8 cellular contexts compared by ENCODE assay signal in the genomic region with DNA sequence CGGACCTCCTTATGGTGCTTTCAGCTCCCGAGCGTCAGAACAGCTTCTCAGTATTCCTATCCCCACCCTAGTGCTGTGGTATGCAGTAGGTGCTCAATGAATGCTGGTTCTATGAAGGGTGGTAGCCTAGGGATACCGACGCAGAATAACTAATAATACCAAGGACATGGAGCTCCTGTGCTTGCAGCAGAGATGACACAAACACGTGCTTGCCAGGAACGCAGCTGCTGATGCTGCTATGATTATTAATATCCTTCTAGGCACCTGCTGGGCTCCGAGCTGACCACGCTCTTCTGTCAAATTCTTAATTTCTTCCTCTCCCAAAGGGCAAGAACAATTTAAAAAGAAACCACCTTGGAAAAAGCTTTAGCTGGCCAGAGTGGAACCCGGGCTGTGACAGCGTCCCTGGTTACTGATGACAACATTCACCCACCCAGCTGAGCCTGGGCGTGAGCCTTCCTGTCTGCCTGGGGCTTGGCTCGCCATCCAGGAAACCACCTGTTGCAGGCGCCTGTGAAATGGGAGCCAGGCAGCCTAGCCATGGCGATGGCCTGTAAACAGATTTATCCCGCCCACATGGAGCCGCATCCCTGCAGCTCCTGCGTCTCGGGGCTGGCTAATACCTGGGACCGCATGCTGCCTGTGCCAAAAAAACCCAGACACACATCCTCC. TPM values are rescaled to one million over a fixed set of nuclear protein-coding genes. Genes with fewer than 3 reads are reported as not detected.
DNase-seq lines count a peak whose midpoint lies in the region; TF ChIP-seq lines count a peak whose summit lies in the region.

No MANE protein-coding gene starts in this region.

- H3K9me3 ChIP-seq in mammary epithelial cell (replicated peaks; ENCODE audit: insufficient read depth, low read length): no peaks in the 10 kb centered on the region
- H3K9me3 ChIP-seq in mucosa of rectum (ENCODE audit: control insufficient read depth in 2 of 2, low read length in 2 of 2): peaks cover 0 to under 1% of the 10 kb centered on the region in 2 donors

- H3K4me1 ChIP-seq in mammary epithelial cell (ENCODE audit: insufficient read depth, low read length) (peaks cover 40% of the 10 kb centered on the region), mucosa of rectum (ENCODE audit: control insufficient read depth in 2 of 2, insufficient read depth in 2 of 2, low read length in 2 of 2) (peaks cover 18 to 40% of the 10 kb centered on the region in 2 donors)

- TF ChIP-seq CTCF in mammary epithelial cell (conservative IDR thresholded peaks at IDR 0.05 in 1 of 2, IDR thresholded peaks at IDR 0.05 in 1 of 2; ENCODE audit: extremely low read depth in 1 of 2, insufficient read depth in 1 of 2, low read depth in 1 of 2, low read length in 2 of 2): no peak

- CTCF ChIA-PET in mammary epithelial cell (lab: Charles Lee; ENCODE audit: low non-redundant PET): no interaction called here

- WGBS in mammary epithelial cell (ENCODE audit: low coverage, missing lambda C conversion rate): 12% methylated on average over 20 of the region's 20 CpGs

- BruUV-seq in mammary epithelial cell (replicated peaks; lab: Mats Ljungman, UMichigan): no TSS peak

- dilution Hi-C loops in mammary epithelial cell (cut with HindIII; ENCODE audit: low sequenced_read_pairs): no loop called here

- H3K9ac ChIP-seq in mammary epithelial cell (ENCODE audit: insufficient read depth, low read length) (no peak overlapping the region), mucosa of rectum (ENCODE audit: low read depth in 1 of 2, low read length in 2 of 2) (peak overlapping the region; percentile 36 to 41)

- H3K79me2 ChIP-seq in mammary epithelial cell (ENCODE audit: insufficient read depth, low read length): peaks cover 47% of the 10 kb centered on the region

- peak overlapping the region; percentile 67 for H3K27ac ChIP-seq in mammary epithelial cell (ENCODE audit: insufficient read depth, low read depth, low read length)
- peak overlapping the region; percentile 76 to 79 for H3K27ac ChIP-seq in mucosa of rectum (ENCODE audit: low read depth in 2 of 2, low read length in 2 of 2)

- peak; percentile 95 for DNase-seq in DMS53 treated with DMSO at 0.1 percent for 48 hours (lab: John Stamatoyannopoulos, UW; ENCODE audit: unreplicated experiment)
- DNase-seq in NCI-H1436 treated with DMSO at 0.1 percent for 48 hours (lab: John Stamatoyannopoulos, UW): peak; percentile 22
- DNase-seq in mammary epithelial cell: peak; percentile 79
- DNase-seq in globus pallidus (ENCODE audit: low spot score): no peak
- DNase-seq in SKM-1 treated with dmso at 0.1 percent for 144 hours (lab: John Stamatoyannopoulos, UW; ENCODE audit: unreplicated experiment): no peak
- no peak for DNase-seq in Ammon's horn (ENCODE audit: low spot score)
- no peak for DNase-seq in central memory CD4-positive, alpha-beta T cell

- intact Hi-C loops in mammary epithelial cell (cut with micrococcal nuclease): loop anchor here (1.0 kb wide), 1 partner anchor 26 kb away; no protein-coding TSS in a partner anchor

- no peak overlapping the region for H2AFZ ChIP-seq in mammary epithelial cell (ENCODE audit: low read depth, low read length)

- peak overlapping the region; percentile 59 for H3K4me2 ChIP-seq in mammary epithelial cell (ENCODE audit: insufficient read depth, low read depth, low read length)

- in situ Hi-C loops in mammary epithelial cell (cut with MboI; ENCODE audit: low sequenced_read_pairs in 2 of 2): no loop called here

- H4K20me1 ChIP-seq in mammary epithelial cell (ENCODE audit: insufficient read depth, low read length): no peaks in the 10 kb centered on the region

- H3K36me3 ChIP-seq in mammary epithelial cell (ENCODE audit: insufficient read depth, low read length): peaks cover 2% of the 10 kb centered on the region
- peaks cover 0 to 6% of the 10 kb centered on the region in 2 donors for H3K36me3 ChIP-seq in mucosa of rectum (ENCODE audit: control insufficient read depth in 2 of 2, insufficient read depth in 2 of 2, low read length in 2 of 2)

- H3K4me3 ChIP-seq in mammary epithelial cell (replicated peaks in 1 of 3; ENCODE audit: insufficient read depth in 1 of 3, low read depth in 2 of 3, low read length in 3 of 3) (no peak overlapping the region), mucosa of rectum (ENCODE audit: low read length in 2 of 2) (peak overlapping the region in 1 of 2 donors; percentile 48)

- H3K27me3 ChIP-seq in mammary epithelial cell (ENCODE audit: insufficient read depth, low read length): no peaks in the 10 kb centered on the region
- no peaks in the 10 kb centered on the region for H3K27me3 ChIP-seq in mucosa of rectum (ENCODE audit: control insufficient read depth in 2 of 2, insufficient read depth in 2 of 2, low read length in 2 of 2)

RNA-seq across cellular contexts. Expression of a gene that starts 28.8 kb away (rescaled TPM):
- 10 to 100 TPM; 12.2 to 64.3 TPM for total RNA-seq in mammary epithelial cell
- 12.0 TPM for polyA plus RNA-seq in mammary epithelial cell
- polyA minus RNA-seq in mammary epithelial cell: 45.1 TPM

Comparison
In these comparisons a context has a peak if more than half of its experiments do, and no peak if none do; other contexts are left out.
1. DNase-seq: peak in DMS53 treated with DMSO at 0.1 percent for 48 hours (single experiment), NCI-H1436 treated with DMSO at 0.1 percent for 48 hours (single experiment) and mammary epithelial cell (single experiment); none in globus pallidus (single experiment), SKM-1 treated with dmso at 0.1 percent for 144 hours (single experiment), Ammon's horn (single experiment) and central memory CD4-positive, alpha-beta T cell (single experiment).